9 cellular contexts compared by ENCODE assay signal in genomic region chr19:55173186-55173716, GRCh38. TPM values are rescaled to one million over a fixed set of nuclear protein-coding genes. Genes with fewer than 3 reads are reported as not detected.
DNase-seq lines count a peak whose midpoint lies in the region; ATAC-seq, FAIRE-seq and TF ChIP-seq lines count a peak whose summit lies in the region.
"Had no signal": no experiment of that assay in that cellular context is flagged by ENCODE, and none has a peak within 500 bp of the region (broad histone marks: within the 10 kb centered on the region; RNA-seq: fewer than 3 reads in every experiment).

No MANE protein-coding gene starts in this region.

- H4K20me1 ChIP-seq in HepG2 (ENCODE audit: insufficient read depth, low read length): no peaks in the 10 kb centered on the region

- intact Hi-C loops in HepG2 (cut with micrococcal nuclease; ENCODE audit: unreplicated experiment): no loop called here

- no peaks in the 10 kb centered on the region for H3K9me3 ChIP-seq in HepG2 (ENCODE audit: low read length)

- peak overlapping the region; percentile 74 to 76 for H3K4me3 Mint-ChIP-seq in activated T-cell treated with anti-CD3 and anti-CD28 coated beads, Interleukin-2, amount 50 U/mL, for 72 hours
- peak overlapping the region; percentile 68 for H3K4me3 Mint-ChIP-seq in type B pancreatic cell

- no peak overlapping the region for H2AFZ ChIP-seq in HepG2 (ENCODE audit: low read length)

- no peaks in the 10 kb centered on the region for H3K79me2 ChIP-seq in HepG2 (ENCODE audit: insufficient read depth, low read length)

- 2% methylated on average over 14 of the region's 32 CpGs for WGBS in HepG2 (ENCODE audit: low lambda C conversion rate)

- TF ChIP-seq POLR2A in HepG2 (IDR thresholded peaks at IDR 0.05; ENCODE audit: insufficient read depth in 1 of 2, low read depth in 2 of 2, low read length in 2 of 2): no peak

- H3K36me3 ChIP-seq in bronchial epithelial cell (ENCODE audit: control insufficient read depth, insufficient read depth, low read length) (no peaks in the 10 kb centered on the region), HepG2 (replicated peaks in 1 of 2; ENCODE audit: control insufficient read depth in 1 of 2, insufficient read depth in 2 of 2, low read length in 2 of 2) (no peaks in the 10 kb centered on the region)

- H3K4me2 ChIP-seq in HepG2 (ENCODE audit: low read depth, low read length): peak overlapping the region; percentile 94

- H3K4me1 ChIP-seq in HepG2 (ENCODE audit: insufficient read depth, low read length): peaks cover 20% of the 10 kb centered on the region

- H3K27me3 ChIP-seq in bronchial epithelial cell (ENCODE audit: control insufficient read depth, insufficient read depth, low read length): no peaks in the 10 kb centered on the region
- peaks cover 3 to 45% of the 10 kb centered on the region in 2 experiments for H3K27me3 ChIP-seq in HepG2 (ENCODE audit: control insufficient read depth in 1 of 2, insufficient read depth in 2 of 2, low read length in 2 of 2)

- no peak for TF ChIP-seq RAD21 in HepG2 (CRISPR knock-in tag; IDR thresholded peaks at IDR 0.05)

- FAIRE-seq in bronchial epithelial cell (lab: Jason Lieb, UNC) (no peak), HepG2 (lab: Jason Lieb, UNC) (no peak)

- in situ Hi-C loops in HepG2 (cut with HindIII; ENCODE audit: extremely low pct_ligation_motif_present, low pct_unique_long_range_greater_than_20kb): no loop called here

- BruUV-seq in HepG2 (replicated peaks; lab: Mats Ljungman, UMichigan): no TSS peak

- H3K4me1 Mint-ChIP-seq in activated T-cell treated with anti-CD3 and anti-CD28 coated beads, Interleukin-2, amount 50 U/mL, for 72 hours (ENCODE audit: low read depth): peaks cover 17% of the 10 kb centered on the region
- H3K4me1 Mint-ChIP-seq in type B pancreatic cell (ENCODE audit: unreplicated experiment): no peaks in the 10 kb centered on the region

- H3K27ac Mint-ChIP-seq in activated T-cell treated with anti-CD3 and anti-CD28 coated beads, Interleukin-2, amount 50 U/mL, for 72 hours: no peak overlapping the region
- no peak overlapping the region for H3K27ac Mint-ChIP-seq in type B pancreatic cell

- no peak for DNase-seq in activated T-cell treated with anti-CD3 and anti-CD28 coated beads, Interleukin-2, amount 50 U/mL, for 72 hours
- no peak for DNase-seq in activated T-cell treated with anti-CD3 and anti-CD28 coated beads, Interleukin-2, amount 50 U/mL, for 1 hour
- DNase-seq in bronchial epithelial cell (ENCODE audit: low read depth): no peak
- DNase-seq in HepG2 (ENCODE audit: low spot score): no peak
- no peak for DNase-seq in type B pancreatic cell (ENCODE audit: extremely low spot score, unreplicated experiment)
- DNase-seq in NCI-H1105 (lab: John Stamatoyannopoulos, UW): no peak
- no peak for DNase-seq in SIG-M5 treated with dmso at 0.1 percent for 504 hours (lab: John Stamatoyannopoulos, UW; ENCODE audit: unreplicated experiment)
- DNase-seq: activated CD4-positive, alpha-beta T cell treated with anti-CD3 and anti-CD28 coated beads, Interleukin-2, amount 50 U/mL, for 1 hour had no signal

- no peak for TF ChIP-seq EP300 in HepG2 (IDR thresholded peaks at IDR 0.05; ENCODE audit: low read depth in 2 of 2, low read length in 2 of 2)
- no peak for TF ChIP-seq EP300 in HepG2 (CRISPR knock-in tag; IDR thresholded peaks at IDR 0.05; ENCODE audit: borderline replicate concordance)

- no peaks in the 10 kb centered on the region for H3K9me3 Mint-ChIP-seq in activated T-cell treated with anti-CD3 and anti-CD28 coated beads, Interleukin-2, amount 50 U/mL, for 72 hours
- H3K9me3 Mint-ChIP-seq in type B pancreatic cell: no peaks in the 10 kb centered on the region

- ATAC-seq in activated T-cell treated with anti-CD3 and anti-CD28 coated beads, Interleukin-2, amount 50 U/mL, for 72 hours (replicated peaks in 1 of 2): no peak
- ATAC-seq in HepG2 (peak; percentile 32), GM18873 (IDR thresholded peaks at IDR 0.05; ENCODE audit: low FRiP score, unreplicated experiment) (no peak)

- peaks cover 0 to 3% of the 10 kb centered on the region in 2 donors for H3K36me3 Mint-ChIP-seq in activated T-cell treated with anti-CD3 and anti-CD28 coated beads, Interleukin-2, amount 50 U/mL, for 72 hours (ENCODE audit: insufficient read depth in 2 of 2)
- H3K36me3 Mint-ChIP-seq in type B pancreatic cell: no peaks in the 10 kb centered on the region

- H3K27me3 Mint-ChIP-seq in activated T-cell treated with anti-CD3 and anti-CD28 coated beads, Interleukin-2, amount 50 U/mL, for 72 hours (ENCODE audit: low read depth): peaks cover 77% of the 10 kb centered on the region
- H3K27me3 Mint-ChIP-seq in type B pancreatic cell: peaks cover 88% of the 10 kb centered on the region

- TF ChIP-seq CTCF in bronchial epithelial cell (IDR thresholded peaks at IDR 0.05; ENCODE audit: insufficient read depth, low read length, severe bottlenecking) (no peak), HepG2 (CRISPR knock-in tag; IDR thresholded peaks at IDR 0.05) (no peak), type B pancreatic cell (conservative IDR thresholded peaks at IDR 0.05) (no peak)

- peak overlapping the region; percentile 37 for H3K4me3 ChIP-seq in bronchial epithelial cell (ENCODE audit: low read depth, low read length)
- H3K4me3 ChIP-seq in HepG2 (replicated peaks in 1 of 3; ENCODE audit: insufficient read depth in 1 of 3, low read depth in 2 of 3, low read length in 3 of 3): peak overlapping the region; percentile 51 to 77 (median 64)

- CTCF ChIA-PET in HepG2 (lab: Yijun Ruan, JAX; ENCODE audit: low intra/inter-chr PET ratio, low total read pairs): no interaction called here

- peak overlapping the region; percentile 10; the same call in 1 of the 2 replicates for H3K9ac ChIP-seq in HepG2 (ENCODE audit: insufficient read depth, low read depth, low read length)

- POLR2A ChIA-PET in HepG2 (lab: Yijun Ruan, JAX): interaction anchor here (0.9 to 1.7 kb wide), 3 partner anchors 33 to 234 kb away, joined by 3 to 7 read pairs (median 3); partner anchors contain the start of genes PTPRH and UBE2S

- no peak overlapping the region for H3K27ac ChIP-seq in HepG2 (ENCODE audit: extremely low read length, insufficient read depth, low read length)

RNA-seq across cellular contexts. Expression of gene DNAAF3, which starts 6.8 kb away (rescaled TPM):
- total RNA-seq in activated T-cell treated with anti-CD3 and anti-CD28 coated beads, Interleukin-2, amount 50 U/mL, for 72 hours: under 1 TPM; 0.46 TPM
- total RNA-seq in bronchial epithelial cell (0.53 and 0.77 TPM in 2 replicates), HepG2 (2016; rRNA removed; fragmentation: Illumina TruSeq; extraction: Trizol) (0.40 and 0.41 TPM in 2 replicates), type B pancreatic cell (ENCODE audit: low replicate concordance) (5.9 and 12.2 TPM in 2 replicates)
- 0.40 TPM in 1 of 2 replicates, not detected in the other for total RNA-seq in HepG2 (2016; cell fraction: cytosol; rRNA removed; fragmentation: Illumina TruSeq; extraction: Trizol; ENCODE audit: low read depth)
- total RNA-seq in HepG2 (2016; cell fraction: insoluble cytoplasmic fraction; rRNA removed; fragmentation: Illumina TruSeq; extraction: Trizol): 0.17 and 0.30 TPM in 2 replicates
- 0.17 and 0.34 TPM in 2 replicates for total RNA-seq in HepG2 (2016; cell fraction: membrane; rRNA removed; fragmentation: Illumina TruSeq; extraction: Trizol)
- 0.66 and 1.1 TPM in 2 replicates for total RNA-seq in HepG2 (2016; cell fraction: nucleus; rRNA removed; fragmentation: Illumina TruSeq; extraction: Trizol)
- 0.30 and 0.33 TPM in 2 replicates for polyA plus RNA-seq in HepG2 (2011; rRNA removed)
- polyA plus RNA-seq in HepG2 (2011; cell fraction: cytosol; rRNA removed): 0.12 and 0.27 TPM in 2 replicates
- 1.0 and 1.6 TPM in 2 replicates for polyA plus RNA-seq in HepG2 (2011; cell fraction: nucleus; rRNA removed)
- polyA plus RNA-seq in HepG2 (2012): 0.24 and 0.31 TPM in 2 replicates
- polyA plus RNA-seq in HepG2 (2016; cell fraction: cytosol; fragmentation: Illumina TruSeq; extraction: Trizol; ENCODE audit: low read depth): 0.28 TPM in 1 of 2 replicates, not detected in the other
- polyA plus RNA-seq in HepG2 (2016; cell fraction: insoluble cytoplasmic fraction; fragmentation: Illumina TruSeq; extraction: Trizol; ENCODE audit: low read depth): 0.41 and 0.73 TPM in 2 replicates
- not detected in 2 replicates for polyA plus RNA-seq in HepG2 (2016; cell fraction: membrane; fragmentation: Illumina TruSeq; extraction: Trizol; ENCODE audit: low read depth)
- 1.1 and 1.9 TPM in 2 replicates for polyA plus RNA-seq in HepG2 (2016; cell fraction: nucleus; fragmentation: Illumina TruSeq; extraction: Trizol; ENCODE audit: insufficient read depth, low read depth)
- 0.06 and 16.2 TPM in 2 replicates for polyA minus RNA-seq in HepG2 (2011; rRNA and poly(A)+ RNA removed; ENCODE audit: low replicate concordance)
- polyA minus RNA-seq in HepG2 (2011; cell fraction: cytosol; rRNA and poly(A)+ RNA removed): not detected in 2 replicates
- polyA minus RNA-seq in HepG2 (2011; cell fraction: nucleus; rRNA and poly(A)+ RNA removed): 0.26 TPM in 1 of 2 replicates, not detected in the other

RNA-seq across cellular contexts. Expression of gene SYT5, which starts 6.8 kb away (rescaled TPM):
- total RNA-seq in activated T-cell treated with anti-CD3 and anti-CD28 coated beads, Interleukin-2, amount 50 U/mL, for 72 hours: 1 to 10 TPM in 1 of 2 donors, under 1 TPM in 1; 0.44 to 1.9 TPM
- 0.13 and 0.26 TPM in 2 replicates for total RNA-seq in bronchial epithelial cell
- total RNA-seq in HepG2 (2016; rRNA removed; fragmentation: Illumina TruSeq; extraction: Trizol): not detected in 2 replicates
- total RNA-seq in HepG2 (2016; cell fraction: cytosol; rRNA removed; fragmentation: Illumina TruSeq; extraction: Trizol; ENCODE audit: low read depth): not detected in 2 replicates
- not detected in 2 replicates for total RNA-seq in HepG2 (2016; cell fraction: insoluble cytoplasmic fraction; rRNA removed; fragmentation: Illumina TruSeq; extraction: Trizol)
- total RNA-seq in HepG2 (2016; cell fraction: membrane; rRNA removed; fragmentation: Illumina TruSeq; extraction: Trizol): not detected in 2 replicates
- total RNA-seq in HepG2 (2016; cell fraction: nucleus; rRNA removed; fragmentation: Illumina TruSeq; extraction: Trizol): 0.12 TPM in 1 of 2 replicates, not detected in the other
- 0.04 TPM in 1 of 2 replicates, not detected in the other for polyA plus RNA-seq in HepG2 (2011; rRNA removed)
- 0.11 TPM in 1 of 2 replicates, not detected in the other for polyA plus RNA-seq in HepG2 (2011; cell fraction: cytosol; rRNA removed)
- 0.87 and 0.90 TPM in 2 replicates for polyA plus RNA-seq in HepG2 (2011; cell fraction: nucleus; rRNA removed)
- 0.24 and 0.25 TPM in 2 replicates for polyA plus RNA-seq in HepG2 (2012)
- not detected in 2 replicates for polyA plus RNA-seq in HepG2 (2016; cell fraction: cytosol; fragmentation: Illumina TruSeq; extraction: Trizol; ENCODE audit: low read depth)
- polyA plus RNA-seq in HepG2 (2016; cell fraction: insoluble cytoplasmic fraction; fragmentation: Illumina TruSeq; extraction: Trizol; ENCODE audit: low read depth): not detected in 2 replicates
- polyA plus RNA-seq in HepG2 (2016; cell fraction: membrane; fragmentation: Illumina TruSeq; extraction: Trizol; ENCODE audit: low read depth): not detected in 2 replicates
- polyA plus RNA-seq in HepG2 (2016; cell fraction: nucleus; fragmentation: Illumina TruSeq; extraction: Trizol; ENCODE audit: insufficient read depth, low read depth): not detected in 2 replicates
- 0.05 and 0.52 TPM in 2 replicates for polyA minus RNA-seq in HepG2 (2011; rRNA and poly(A)+ RNA removed; ENCODE audit: low replicate concordance)
- not detected in 2 replicates for polyA minus RNA-seq in HepG2 (2011; cell fraction: cytosol; rRNA and poly(A)+ RNA removed)
- polyA minus RNA-seq in HepG2 (2011; cell fraction: nucleus; rRNA and poly(A)+ RNA removed): 0.62 and 2.8 TPM in 2 replicates
- total RNA-seq in type B pancreatic cell (ENCODE audit: low replicate concordance): 5.0 and 9.1 TPM in 2 replicates

RNA-seq across cellular contexts. Expression of gene TNNI3, which starts 15.7 kb away (rescaled TPM):
- total RNA-seq in activated T-cell treated with anti-CD3 and anti-CD28 coated beads, Interleukin-2, amount 50 U/mL, for 72 hours: under 1 TPM in 1 of 2 donors, not detected in 1; 0.91 TPM
- total RNA-seq in bronchial epithelial cell (0.53 and 1.0 TPM in 2 replicates), HepG2 (2016; rRNA removed; fragmentation: Illumina TruSeq; extraction: Trizol) (3.5 and 3.7 TPM in 2 replicates), type B pancreatic cell (ENCODE audit: low replicate concordance) (2.1 and 4.3 TPM in 2 replicates)
- total RNA-seq in HepG2 (2016; cell fraction: cytosol; rRNA removed; fragmentation: Illumina TruSeq; extraction: Trizol; ENCODE audit: low read depth): 1.9 and 3.2 TPM in 2 replicates
- 3.8 and 5.6 TPM in 2 replicates for total RNA-seq in HepG2 (2016; cell fraction: insoluble cytoplasmic fraction; rRNA removed; fragmentation: Illumina TruSeq; extraction: Trizol)
- 2.0 and 2.4 TPM in 2 replicates for total RNA-seq in HepG2 (2016; cell fraction: membrane; rRNA removed; fragmentation: Illumina TruSeq; extraction: Trizol)
- 1.6 and 2.3 TPM in 2 replicates for total RNA-seq in HepG2 (2016; cell fraction: nucleus; rRNA removed; fragmentation: Illumina TruSeq; extraction: Trizol)
- 3.7 TPM in 2 replicates for polyA plus RNA-seq in HepG2 (2011; rRNA removed)
- 4.8 and 5.7 TPM in 2 replicates for polyA plus RNA-seq in HepG2 (2011; cell fraction: cytosol; rRNA removed)
- 2.4 and 3.1 TPM in 2 replicates for polyA plus RNA-seq in HepG2 (2011; cell fraction: nucleus; rRNA removed)
- 4.6 and 9.0 TPM in 2 replicates for polyA plus RNA-seq in HepG2 (2012)
- polyA plus RNA-seq in HepG2 (2016; cell fraction: cytosol; fragmentation: Illumina TruSeq; extraction: Trizol; ENCODE audit: low read depth): 1.5 and 2.8 TPM in 2 replicates
- 4.3 and 5.1 TPM in 2 replicates for polyA plus RNA-seq in HepG2 (2016; cell fraction: insoluble cytoplasmic fraction; fragmentation: Illumina TruSeq; extraction: Trizol; ENCODE audit: low read depth)
- 1.1 and 1.6 TPM in 2 replicates for polyA plus RNA-seq in HepG2 (2016; cell fraction: membrane; fragmentation: Illumina TruSeq; extraction: Trizol; ENCODE audit: low read depth)
- 3.4 TPM in 2 replicates for polyA plus RNA-seq in HepG2 (2016; cell fraction: nucleus; fragmentation: Illumina TruSeq; extraction: Trizol; ENCODE audit: insufficient read depth, low read depth)
- polyA minus RNA-seq in HepG2 (2011; rRNA and poly(A)+ RNA removed; ENCODE audit: low replicate concordance): 0.48 and 0.75 TPM in 2 replicates
- polyA minus RNA-seq in HepG2 (2011; cell fraction: cytosol; rRNA and poly(A)+ RNA removed): not detected in 2 replicates
- not detected in 2 replicates for polyA minus RNA-seq in HepG2 (2011; cell fraction: nucleus; rRNA and poly(A)+ RNA removed)

RNA-seq across cellular contexts. Expression of gene TNNT1, which starts 24.2 kb away (rescaled TPM):
- total RNA-seq in activated T-cell treated with anti-CD3 and anti-CD28 coated beads, Interleukin-2, amount 50 U/mL, for 72 hours: 1 to 10 TPM in 1 of 2 donors, under 1 TPM in 1; 0.49 to 1.3 TPM
- total RNA-seq in bronchial epithelial cell (65.0 and 151 TPM in 2 replicates), HepG2 (2016; rRNA removed; fragmentation: Illumina TruSeq; extraction: Trizol) (1.3 and 1.4 TPM in 2 replicates), type B pancreatic cell (ENCODE audit: low replicate concordance) (27.6 and 83.1 TPM in 2 replicates)
- total RNA-seq in HepG2 (2016; cell fraction: cytosol; rRNA removed; fragmentation: Illumina TruSeq; extraction: Trizol; ENCODE audit: low read depth): 0.91 and 3.3 TPM in 2 replicates
- 1.3 and 1.5 TPM in 2 replicates for total RNA-seq in HepG2 (2016; cell fraction: insoluble cytoplasmic fraction; rRNA removed; fragmentation: Illumina TruSeq; extraction: Trizol)
- 3.2 and 3.6 TPM in 2 replicates for total RNA-seq in HepG2 (2016; cell fraction: membrane; rRNA removed; fragmentation: Illumina TruSeq; extraction: Trizol)
- total RNA-seq in HepG2 (2016; cell fraction: nucleus; rRNA removed; fragmentation: Illumina TruSeq; extraction: Trizol): 0.99 and 1.1 TPM in 2 replicates
- 1.3 and 2.4 TPM in 2 replicates for polyA plus RNA-seq in HepG2 (2011; rRNA removed)
- 2.1 and 2.2 TPM in 2 replicates for polyA plus RNA-seq in HepG2 (2011; cell fraction: cytosol; rRNA removed)
- 1.6 and 1.8 TPM in 2 replicates for polyA plus RNA-seq in HepG2 (2011; cell fraction: nucleus; rRNA removed)
- 1.8 and 3.8 TPM in 2 replicates for polyA plus RNA-seq in HepG2 (2012)
- polyA plus RNA-seq in HepG2 (2016; cell fraction: cytosol; fragmentation: Illumina TruSeq; extraction: Trizol; ENCODE audit: low read depth): 3.1 and 3.6 TPM in 2 replicates
- polyA plus RNA-seq in HepG2 (2016; cell fraction: insoluble cytoplasmic fraction; fragmentation: Illumina TruSeq; extraction: Trizol; ENCODE audit: low read depth): 0.81 and 1.7 TPM in 2 replicates
- polyA plus RNA-seq in HepG2 (2016; cell fraction: membrane; fragmentation: Illumina TruSeq; extraction: Trizol; ENCODE audit: low read depth): 2.3 and 3.5 TPM in 2 replicates
- polyA plus RNA-seq in HepG2 (2016; cell fraction: nucleus; fragmentation: Illumina TruSeq; extraction: Trizol; ENCODE audit: insufficient read depth, low read depth): 1.7 and 2.1 TPM in 2 replicates
- polyA minus RNA-seq in HepG2 (2011; rRNA and poly(A)+ RNA removed; ENCODE audit: low replicate concordance): 0.64 and 6.2 TPM in 2 replicates
- polyA minus RNA-seq in HepG2 (2011; cell fraction: cytosol; rRNA and poly(A)+ RNA removed): 2.5 TPM in 1 of 2 replicates, not detected in the other
- polyA minus RNA-seq in HepG2 (2011; cell fraction: nucleus; rRNA and poly(A)+ RNA removed): 1.0 TPM in 1 of 2 replicates, not detected in the other

RNA-seq across cellular contexts. Expression of gene PTPRH, which starts 36.0 kb away (rescaled TPM):
- total RNA-seq in activated T-cell treated with anti-CD3 and anti-CD28 coated beads, Interleukin-2, amount 50 U/mL, for 72 hours: not detected
- total RNA-seq in bronchial epithelial cell (3.9 and 7.4 TPM in 2 replicates), HepG2 (2016; rRNA removed; fragmentation: Illumina TruSeq; extraction: Trizol) (9.9 and 14.7 TPM in 2 replicates), type B pancreatic cell (ENCODE audit: low replicate concordance) (3.9 and 4.3 TPM in 2 replicates)
- total RNA-seq in HepG2 (2016; cell fraction: cytosol; rRNA removed; fragmentation: Illumina TruSeq; extraction: Trizol; ENCODE audit: low read depth): 1.9 and 2.0 TPM in 2 replicates
- 8.4 and 15.2 TPM in 2 replicates for total RNA-seq in HepG2 (2016; cell fraction: insoluble cytoplasmic fraction; rRNA removed; fragmentation: Illumina TruSeq; extraction: Trizol)
- 5.0 and 5.3 TPM in 2 replicates for total RNA-seq in HepG2 (2016; cell fraction: membrane; rRNA removed; fragmentation: Illumina TruSeq; extraction: Trizol)
- 13.3 and 16.9 TPM in 2 replicates for total RNA-seq in HepG2 (2016; cell fraction: nucleus; rRNA removed; fragmentation: Illumina TruSeq; extraction: Trizol)
- 125 and 166 TPM in 2 replicates for polyA plus RNA-seq in HepG2 (2011; rRNA removed)
- 78.8 and 83.6 TPM in 2 replicates for polyA plus RNA-seq in HepG2 (2011; cell fraction: cytosol; rRNA removed)
- 220 and 225 TPM in 2 replicates for polyA plus RNA-seq in HepG2 (2011; cell fraction: nucleus; rRNA removed)
- polyA plus RNA-seq in HepG2 (2012): 52.4 and 60.5 TPM in 2 replicates
- 0.66 and 0.80 TPM in 2 replicates for polyA plus RNA-seq in HepG2 (2016; cell fraction: cytosol; fragmentation: Illumina TruSeq; extraction: Trizol; ENCODE audit: low read depth)
- polyA plus RNA-seq in HepG2 (2016; cell fraction: insoluble cytoplasmic fraction; fragmentation: Illumina TruSeq; extraction: Trizol; ENCODE audit: low read depth): 5.8 and 6.3 TPM in 2 replicates
- polyA plus RNA-seq in HepG2 (2016; cell fraction: membrane; fragmentation: Illumina TruSeq; extraction: Trizol; ENCODE audit: low read depth): 1.2 and 2.2 TPM in 2 replicates
- polyA plus RNA-seq in HepG2 (2016; cell fraction: nucleus; fragmentation: Illumina TruSeq; extraction: Trizol; ENCODE audit: insufficient read depth, low read depth): 19.3 and 22.0 TPM in 2 replicates
- 4.3 and 150 TPM in 2 replicates for polyA minus RNA-seq in HepG2 (2011; rRNA and poly(A)+ RNA removed; ENCODE audit: low replicate concordance)
- polyA minus RNA-seq in HepG2 (2011; cell fraction: cytosol; rRNA and poly(A)+ RNA removed): 36.0 and 38.7 TPM in 2 replicates
- polyA minus RNA-seq in HepG2 (2011; cell fraction: nucleus; rRNA and poly(A)+ RNA removed): 84.6 and 100 TPM in 2 replicates
